1 cellular context compared by ENCODE assay signal in genomic region chr10:22372298-22372697, GRCh38.
TF ChIP-seq lines count a peak whose summit lies in the region.

No MANE protein-coding gene starts in this region.

TF ChIP-seq in GM23338, 12 proteins besides CTCF, POLR2A, EP300 and RAD21 (continued from another document):
- TF ChIP-seq ZNF462 (CRISPR knock-in tag; IDR thresholded peaks at IDR 0.05) (no peak), ZNF114 (CRISPR knock-in tag; IDR thresholded peaks at IDR 0.05) (no peak), EZH2 (IDR thresholded peaks at IDR 0.05; ENCODE audit: low read depth, unreplicated experiment) (no peak), JUNB (IDR thresholded peaks at IDR 0.05; ENCODE audit: unreplicated experiment) (no peak), CREB1 (CRISPR knock-in tag; IDR thresholded peaks at IDR 0.05; ENCODE audit: low read depth) (no peak)
